12 cellular contexts compared by ENCODE assay signal in genomic region chr21:45254557-45254930, GRCh38.
"Had no signal": no experiment of that assay in that cellular context is flagged by ENCODE, and none has a peak within 500 bp of the region (broad histone marks: within the 10 kb centered on the region; RNA-seq: fewer than 3 reads in every experiment).

No MANE protein-coding gene starts in this region.

- H3K27ac Mint-ChIP-seq: stimulated activated naive CD8-positive, alpha-beta T cell treated with anti-CD3 and anti-CD28 coated beads, Interleukin-15, Interleukin-2, amounts not matched to agents 100 ng/mL and 50 ng/mL, for 24 hours had no signal

- H3K36me3 Mint-ChIP-seq: naive B cell had no signal

- H3K9me3 Mint-ChIP-seq: naive B cell; stimulated activated naive CD8-positive, alpha-beta T cell treated with anti-CD3 and anti-CD28 coated beads, Interleukin-15, Interleukin-2, amounts not matched to agents 100 ng/mL and 50 ng/mL, for 24 hours had no signal

- ATAC-seq: activated CD4-positive, CD25-positive, alpha-beta regulatory T cell treated with anti-CD3 and anti-CD28 coated beads, Interleukin-2, amount 50 U/mL, for 24 hours; lower lobe of right lung; psoas muscle; SK-N-SH treated with all-trans-retinoic acid at 6 μM for 48 hours had no signal

- DNase-seq: activated CD4-positive, alpha-beta T cell treated with anti-CD3 and anti-CD28 coated beads, Interleukin-2, amount 50 U/mL, for 48 hours; activated gamma-delta T cell treated with Interleukin-2 at 50 U/mL for 16 hours; effector CD4-positive, alpha-beta T cell; hippocampal formation; lower lobe of right lung; naive B cell; stimulated activated CD4-positive, alpha-beta T cell treated with anti-CD3 and anti-CD28 coated beads, Interleukin-2, amount 100 ng/mL, for 48 hours; stimulated activated CD8-positive, alpha-beta memory T cell treated with anti-CD3 and anti-CD28 coated beads, Interleukin-4, amount 100 ng/mL, for 48 hours had no signal

- H3K4me3 Mint-ChIP-seq: naive B cell; stimulated activated naive CD8-positive, alpha-beta T cell treated with anti-CD3 and anti-CD28 coated beads, Interleukin-15, Interleukin-2, amounts not matched to agents 100 ng/mL and 50 ng/mL, for 24 hours had no signal
